ENCODE assay signal across 8 cellular contexts in the genomic region with DNA sequence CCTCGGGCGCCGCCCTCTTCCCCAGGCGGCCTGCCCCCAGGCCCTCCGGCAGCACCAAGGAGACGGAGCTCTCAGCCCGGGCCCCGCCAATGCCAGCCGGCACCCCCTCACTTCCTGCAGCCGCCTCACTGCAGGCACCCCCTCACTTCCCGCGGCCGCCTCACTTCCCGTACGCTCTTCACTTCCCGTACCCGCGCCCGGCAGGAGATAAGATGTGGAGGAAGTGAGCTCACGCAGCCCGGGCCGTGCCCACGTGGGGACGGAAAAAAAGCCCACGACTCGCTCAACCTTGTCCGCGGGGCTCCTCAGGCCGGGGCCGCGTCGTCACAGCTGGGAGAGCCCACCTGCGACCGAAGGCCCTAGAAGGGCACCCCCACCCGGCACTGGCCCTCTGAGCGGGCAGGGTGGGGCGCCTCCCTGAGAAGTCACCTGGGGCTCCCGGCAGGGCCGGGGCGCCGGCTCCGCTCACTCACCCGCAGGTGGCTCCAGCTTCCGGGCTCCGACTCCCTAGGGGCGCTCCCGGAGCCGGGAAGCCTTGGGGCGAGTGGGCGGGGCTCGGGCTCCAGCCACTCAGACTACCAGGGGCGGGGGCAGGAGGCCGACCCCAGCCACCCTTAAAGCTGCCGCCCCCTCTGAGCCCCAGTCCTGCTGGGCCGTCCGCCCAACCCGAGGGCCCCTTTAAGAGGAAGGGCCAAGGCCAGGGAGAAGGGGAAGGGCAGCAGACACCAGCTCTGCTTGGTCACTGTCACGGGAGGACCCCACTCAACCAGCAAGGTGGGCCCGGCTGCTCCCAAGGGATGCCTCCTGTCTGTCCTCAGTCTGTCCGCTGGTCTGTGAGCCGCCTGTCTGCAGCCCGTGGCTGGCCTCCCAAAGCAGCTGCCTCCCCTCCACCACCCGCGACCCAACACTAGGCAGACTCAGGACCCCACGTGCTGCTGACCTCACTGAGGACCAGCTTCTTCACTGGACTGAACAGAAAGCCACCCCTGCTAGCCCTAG. TPM values are rescaled to one million over a fixed set of nuclear protein-coding genes. Genes with fewer than 3 reads are reported as not detected.
DNase-seq lines count a peak whose midpoint lies in the region; ATAC-seq and TF ChIP-seq lines count a peak whose summit lies in the region.

No MANE protein-coding gene starts in this region.

- WGBS in stomach, 5 donors: 0 to 4% (median 2%) methylated on average over 16 to 65 of the region's 65 CpGs

- H3K4me1 Mint-ChIP-seq in neural progenitor cell: peaks cover 26% of the 10 kb centered on the region

- peaks cover 23% of the 10 kb centered on the region for H3F3A ChIP-seq in neural progenitor cell (ENCODE audit: low read depth)

- H3K4me3 Mint-ChIP-seq in neural progenitor cell: peak overlapping the region; percentile 86

- peak overlapping the region; percentile 89 for H3K4me2 ChIP-seq in BLaER1
- peak overlapping the region; percentile 97 for H3K4me2 ChIP-seq in neural progenitor cell

- H3K4me1 ChIP-seq in BLaER1 (peaks cover 95% of the 10 kb centered on the region), HUES6 (ENCODE audit: control insufficient read depth, insufficient read depth, low read length) (peaks cover 32% of the 10 kb centered on the region), neural progenitor cell (peaks cover 18% of the 10 kb centered on the region), stomach (peaks cover 53 to 86% (median 78%) of the 10 kb centered on the region in 4 donors)

- no peaks in the 10 kb centered on the region for H3K9me3 Mint-ChIP-seq in neural progenitor cell

- H3K27ac Mint-ChIP-seq in neural progenitor cell: no peak overlapping the region

- peak overlapping the region; percentile 38 for H2AFZ ChIP-seq in neural progenitor cell (replicated peaks)

- no peaks in the 10 kb centered on the region for H3K27me3 Mint-ChIP-seq in neural progenitor cell (ENCODE audit: insufficient read depth, low read depth)

- H3K27ac ChIP-seq in BLaER1: peak overlapping the region; percentile 95
- H3K27ac ChIP-seq in HUES6 (ENCODE audit: low read depth, low read length): peak overlapping the region; percentile 30; the same call in 1 of the 2 replicates
- H3K27ac ChIP-seq in neural progenitor cell: no peak overlapping the region
- peak overlapping the region; percentile 80 to 93 (median 91) for H3K27ac ChIP-seq in stomach

- no peaks in the 10 kb centered on the region for H3K9me3 ChIP-seq in BLaER1
- no peaks in the 10 kb centered on the region for H3K9me3 ChIP-seq in HUES6 (ENCODE audit: control insufficient read depth, insufficient read depth, low read depth, low read length)
- no peaks in the 10 kb centered on the region for H3K9me3 ChIP-seq in neural progenitor cell (ENCODE audit: low read depth)
- H3K9me3 ChIP-seq in stomach: no peaks in the 10 kb centered on the region

- peak; percentile 48 for ATAC-seq in GM19372 (IDR thresholded peaks at IDR 0.05; ENCODE audit: low read depth, unreplicated experiment)

- no peaks in the 10 kb centered on the region for H3K36me3 Mint-ChIP-seq in neural progenitor cell

- H3K9ac ChIP-seq in BLaER1 (peak overlapping the region; percentile 84), HUES6 (ENCODE audit: low read length) (peak overlapping the region; percentile 80), neural progenitor cell (peak overlapping the region; percentile 39)

- peaks cover 82% of the 10 kb centered on the region for H4K20me1 ChIP-seq in BLaER1
- peaks cover 87% of the 10 kb centered on the region for H4K20me1 ChIP-seq in neural progenitor cell (ENCODE audit: low read depth)

- TF ChIP-seq CTCF in foreskin fibroblast (IDR thresholded peaks at IDR 0.05; ENCODE audit: low read depth, low read length): peak; percentile 1
- peak; percentile 15 for TF ChIP-seq CTCF in neural progenitor cell (IDR thresholded peaks at IDR 0.05)
- TF ChIP-seq CTCF in stomach (IDR thresholded peaks at IDR 0.05): peak in 1 of 7 experiments; percentile 11

- H3K36me3 ChIP-seq in BLaER1 (peaks cover 39% of the 10 kb centered on the region), HUES6 (ENCODE audit: control insufficient read depth, insufficient read depth, low read length) (peaks cover 14% of the 10 kb centered on the region), neural progenitor cell (no peaks in the 10 kb centered on the region), stomach (peaks cover 0 to 8% (median 0%) of the 10 kb centered on the region in 4 donors)

- TF ChIP-seq EP300 in stomach (IDR thresholded peaks at IDR 0.05): no peak

- peak overlapping the region; percentile 66 for H3K4me3 ChIP-seq in BLaER1
- H3K4me3 ChIP-seq in HUES6 (ENCODE audit: low read depth, low read length): peak overlapping the region; percentile 69
- peak overlapping the region; percentile 80 to 94 for H3K4me3 ChIP-seq in foreskin fibroblast (ENCODE audit: low read depth in 1 of 2, low read length in 2 of 2)
- H3K4me3 ChIP-seq in neural progenitor cell: peak overlapping the region; percentile 80
- peak overlapping the region; percentile 66 to 81 (median 79) for H3K4me3 ChIP-seq in stomach

- peak; percentile 3 for DNase-seq in SHP77 treated with DMSO at 0.1 percent for 48 hours (lab: John Stamatoyannopoulos, UW)
- peak; percentile 79 for DNase-seq in activated gamma-delta T cell (lab: John Stamatoyannopoulos, UW)
- peak; percentile 79 to 90 for DNase-seq in foreskin fibroblast
- peak; percentile 87 for DNase-seq in neural progenitor cell (ENCODE audit: low spot score)
- DNase-seq in stomach: peak; percentile 79

- peaks cover 56% of the 10 kb centered on the region for H3K79me2 ChIP-seq in neural progenitor cell (ENCODE audit: low read depth)

- H3K27me3 ChIP-seq in BLaER1 (no peaks in the 10 kb centered on the region), HUES6 (ENCODE audit: control insufficient read depth, insufficient read depth, low read length) (no peaks in the 10 kb centered on the region), neural progenitor cell (no peaks in the 10 kb centered on the region), stomach (no peaks in the 10 kb centered on the region)

- intact Hi-C loops in stomach (cut with DNase I; ENCODE audit: low total_unique reads): loop anchor here (5.0 kb wide), 1 partner anchor 68 kb away; no protein-coding TSS in a partner anchor

- no peak for TF ChIP-seq POLR2A in stomach (IDR thresholded peaks at IDR 0.05)

RNA-seq across cellular contexts. Expression of gene PISD, which starts 31.4 kb away (rescaled TPM):
- total RNA-seq in neural progenitor cell (ENCODE audit: low replicate concordance) (18.1 and 41.2 TPM in 2 replicates), stomach (10 to 100 TPM; 10.3 to 99.8 (median 56.2) TPM)
- 10 to 100 TPM; 13.9 to 27.4 (median 16.8) TPM for polyA plus RNA-seq in stomach

Comparison
In these comparisons a context has a peak if more than half of its experiments do, and no peak if none do; other contexts are left out.
1. DNase-seq: peak in every context shown above with its lines; median percentile 87 in neural progenitor cell; 84 in foreskin fibroblast; 79 in activated gamma-delta T cell; 79 in stomach; 3 in SHP77 treated with DMSO at 0.1 percent for 48 hours.